In genomic region chrX:111095974-111096870, GRCh38 we compare ENCODE assay signal across 8 cellular contexts. TPM values are rescaled to one million over a fixed set of nuclear protein-coding genes. Genes with fewer than 3 reads are reported as not detected.
A peak's percentile ranks its signal among the peaks of the same experiment; 100 is the strongest.
DNase-seq lines count a peak whose midpoint lies in the region; ATAC-seq, FAIRE-seq and TF ChIP-seq lines count a peak whose summit lies in the region.

PAK3 (plus strand) TSS chrX:111096191; CDS start chrX:111123104, 26,913 bp downstream.

- TF ChIP-seq CTCF in kidney epithelial cell (IDR thresholded peaks at IDR 0.05; ENCODE audit: insufficient read depth, low read length, poor library complexity, severe bottlenecking) = no peak

- FAIRE-seq in HTR-8/SVneo (lab: Jason Lieb, UNC) = no peak

- peak; percentile 24 for DNase-seq in HTR-8/SVneo (ENCODE audit: insufficient read length, low spot score)
- no peak for DNase-seq in SK-N-MC (ENCODE audit: low read depth, low spot score)
- no peak for DNase-seq in central memory CD8-positive, alpha-beta T cell (ENCODE audit: low spot score in 2 of 2)
- peak; percentile 55 for DNase-seq in kidney epithelial cell (ENCODE audit: low read depth)
- peak; percentile 17 to 19 for DNase-seq in stimulated activated CD4-positive, alpha-beta T cell treated with anti-CD3 and anti-CD28 coated beads, Interleukin-2, amount 100 ng/mL, for 24 hours
- no peak for DNase-seq in HuH-7.5 (ENCODE audit: low spot score)
- DNase-seq in dedifferentiated amniotic fluid mesenchymal stem cell (ENCODE audit: extremely low spot score) = no peak

- no peaks in the 10 kb centered on the region for H3K36me3 ChIP-seq in SK-N-MC (ENCODE audit: insufficient read depth, low read length)
- H3K36me3 ChIP-seq in kidney epithelial cell (ENCODE audit: control insufficient read depth, insufficient read depth, low read length) = no peaks in the 10 kb centered on the region

- H3K27ac Mint-ChIP-seq in central memory CD8-positive, alpha-beta T cell (ENCODE audit: low read depth) = no peak within 1 kb of the TSS

- peak; percentile 55 for ATAC-seq in GM18511 (IDR thresholded peaks at IDR 0.05; ENCODE audit: unreplicated experiment)
- ATAC-seq in central memory CD8-positive, alpha-beta T cell (replicated peaks; ENCODE audit: extremely low read depth, poor library complexity, severe bottlenecking) = peak; percentile 55

- H3K9me3 ChIP-seq in SK-N-MC (ENCODE audit: low read depth, low read length) = no peaks in the 10 kb centered on the region

- H3K9ac ChIP-seq in SK-N-MC (ENCODE audit: insufficient read length) = no peak within 1 kb of the TSS

- peaks cover 19% of the 10 kb centered on the region for H3K4me1 Mint-ChIP-seq in central memory CD8-positive, alpha-beta T cell

- H3K4me3 Mint-ChIP-seq in central memory CD8-positive, alpha-beta T cell = peak within 1 kb of the TSS; percentile 84

- peak within 1 kb of the TSS; percentile 57 for H3K4me3 ChIP-seq in SK-N-MC
- peak within 1 kb of the TSS; percentile 70 for H3K4me3 ChIP-seq in kidney epithelial cell (ENCODE audit: low read depth, low read length)

- no peaks in the 10 kb centered on the region for H3K27me3 ChIP-seq in kidney epithelial cell (ENCODE audit: control insufficient read depth, insufficient read depth, low read length)

- peaks cover 2% of the 10 kb centered on the region for H3K36me3 Mint-ChIP-seq in central memory CD8-positive, alpha-beta T cell (ENCODE audit: insufficient read depth)

- H3K27ac ChIP-seq in SK-N-MC = no peak within 1 kb of the TSS

- H3K9me3 Mint-ChIP-seq in central memory CD8-positive, alpha-beta T cell = no peaks in the 10 kb centered on the region

- H3K27me3 Mint-ChIP-seq in central memory CD8-positive, alpha-beta T cell = peaks cover 21% of the 10 kb centered on the region

RNA-seq across cellular contexts. Expression of gene PAK3, which starts in this region (rescaled TPM):
- 2.3 and 3.0 TPM in 2 replicates for total RNA-seq in kidney epithelial cell

Comparison
In these comparisons a context has a peak if more than half of its experiments do, and no peak if none do; other contexts are left out.
1. DNase-seq: peak in HTR-8/SVneo (single experiment), kidney epithelial cell (single experiment) and stimulated activated CD4-positive, alpha-beta T cell treated with anti-CD3 and anti-CD28 coated beads, Interleukin-2, amount 100 ng/mL, for 24 hours (2 of 2); none in SK-N-MC (single experiment), central memory CD8-positive, alpha-beta T cell (0 of 2), HuH-7.5 (single experiment) and dedifferentiated amniotic fluid mesenchymal stem cell (single experiment).